In the genomic region with DNA sequence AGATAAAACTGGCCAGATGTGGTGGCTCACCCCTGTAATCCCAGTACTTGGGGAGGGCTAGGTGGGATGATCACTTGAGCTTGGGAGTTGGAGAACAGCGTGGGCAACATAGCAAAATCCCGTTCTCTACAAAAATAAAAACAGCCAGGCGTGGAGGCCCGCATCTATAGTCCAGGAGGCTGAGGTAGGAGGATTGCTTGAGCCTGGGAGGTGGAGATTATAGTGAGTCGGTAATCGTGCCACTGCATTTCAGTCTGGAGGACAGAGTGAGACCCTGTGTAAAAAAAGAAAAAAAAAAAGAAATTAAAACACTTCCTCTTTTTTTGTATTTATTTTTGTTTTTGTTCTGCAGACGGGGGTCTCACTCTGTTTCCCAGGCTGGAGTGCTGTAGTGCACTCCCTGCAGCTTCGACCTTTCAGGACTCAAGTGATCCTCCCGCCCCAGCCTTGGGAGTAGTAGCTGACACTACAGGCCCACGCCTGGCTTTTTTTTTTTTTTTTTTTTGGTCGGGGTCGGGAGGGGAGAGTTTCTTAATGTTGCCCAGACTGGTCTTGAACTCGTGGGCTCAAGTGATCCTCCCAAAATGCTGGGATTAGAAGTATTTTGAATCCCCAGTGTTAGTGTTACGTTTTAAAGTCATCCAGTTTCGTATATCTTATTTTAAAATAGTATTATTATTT, we compare ENCODE assay signal across 9 cellular contexts. TPM values are rescaled to one million over a fixed set of nuclear protein-coding genes. Genes with fewer than 3 reads are reported as not detected.
DNase-seq lines count a peak whose midpoint lies in the region; ATAC-seq and TF ChIP-seq lines count a peak whose summit lies in the region.
"Had no signal": no experiment of that assay in that cellular context is flagged by ENCODE, and none has a peak within 500 bp of the region (broad histone marks: within the 10 kb centered on the region; RNA-seq: fewer than 3 reads in every experiment).

No MANE protein-coding gene starts in this region.

- peak overlapping the region; percentile 43 for H3K27ac Mint-ChIP-seq in activated naive CD4-positive, alpha-beta T cell treated with anti-CD3 and anti-CD28 coated beads, Interleukin-2, amount 50 U/mL, for 24 hours
- H3K27ac Mint-ChIP-seq in memory B cell, result peak overlapping the region; percentile 97

- no peak for DNase-seq in activated naive CD4-positive, alpha-beta T cell (lab: John Stamatoyannopoulos, UW)
- DNase-seq in astrocyte of the spinal cord (ENCODE audit: low read depth, low spot score) (no peak), memory B cell (ENCODE audit: low spot score in 2 of 2) (no peak), upper lobe of left lung (no peak), 8988T (no peak)
- no peak for DNase-seq in stimulated activated CD4-positive, alpha-beta T cell treated with anti-CD3 and anti-CD28 coated beads, Interleukin-1b, Interleukin-23, amount 100 ng/mL, for 48 hours
- DNase-seq: amniotic stem cell had no signal

- TF ChIP-seq CTCF in astrocyte of the spinal cord (IDR thresholded peaks at IDR 0.05; ENCODE audit: low read depth, low read length), result no peak
- TF ChIP-seq CTCF in upper lobe of left lung (IDR thresholded peaks at IDR 0.05), result no peak

- no peaks in the 10 kb centered on the region for H3K27me3 ChIP-seq in upper lobe of left lung

- H3K4me1 Mint-ChIP-seq in activated naive CD4-positive, alpha-beta T cell treated with anti-CD3 and anti-CD28 coated beads, Interleukin-2, amount 50 U/mL, for 24 hours, result peaks cover 45% of the 10 kb centered on the region
- H3K4me1 Mint-ChIP-seq in memory B cell, result peaks cover 19% of the 10 kb centered on the region

- ATAC-seq in memory B cell (ENCODE audit: low read depth) (no peak), upper lobe of left lung (ENCODE audit: low FRiP score in 2 of 2) (no peak), GM19023 (IDR thresholded peaks at IDR 0.05; ENCODE audit: unreplicated experiment) (no peak)

- peaks cover 2% of the 10 kb centered on the region for H3K36me3 Mint-ChIP-seq in activated naive CD4-positive, alpha-beta T cell treated with anti-CD3 and anti-CD28 coated beads, Interleukin-2, amount 50 U/mL, for 24 hours
- H3K36me3 Mint-ChIP-seq in memory B cell, result no peaks in the 10 kb centered on the region

- H3K36me3 ChIP-seq in upper lobe of left lung, result no peaks in the 10 kb centered on the region

- TF ChIP-seq EP300 in upper lobe of left lung (IDR thresholded peaks at IDR 0.05), result no peak

- H3K4me1 ChIP-seq in upper lobe of left lung, result peaks cover 36 to 58% (median 47%) of the 10 kb centered on the region in 4 donors

- in situ Hi-C loops in astrocyte of the spinal cord (cut with HindIII; ENCODE audit: low sequenced_read_pairs), result no loop called here

- no peak for TF ChIP-seq POLR2A in upper lobe of left lung (IDR thresholded peaks at IDR 0.05)

- H3K4me3 ChIP-seq in astrocyte of the spinal cord (ENCODE audit: low read depth, low read length) (peak overlapping the region; percentile 90), upper lobe of left lung (peak overlapping the region; percentile 67 to 90 (median 78))

- H3K27me3 Mint-ChIP-seq in activated naive CD4-positive, alpha-beta T cell treated with anti-CD3 and anti-CD28 coated beads, Interleukin-2, amount 50 U/mL, for 24 hours, result no peaks in the 10 kb centered on the region
- no peaks in the 10 kb centered on the region for H3K27me3 Mint-ChIP-seq in memory B cell

- H3K9me3 Mint-ChIP-seq in activated naive CD4-positive, alpha-beta T cell treated with anti-CD3 and anti-CD28 coated beads, Interleukin-2, amount 50 U/mL, for 24 hours, result no peaks in the 10 kb centered on the region
- no peaks in the 10 kb centered on the region for H3K9me3 Mint-ChIP-seq in memory B cell

- H3K27ac ChIP-seq in upper lobe of left lung, result peak overlapping the region; percentile 93 to 97 (median 94)

- WGBS in upper lobe of left lung, 2 donors, result 39 to 44% methylated on average over 15 of the region's 15 CpGs

- no peaks in the 10 kb centered on the region for H3K9me3 ChIP-seq in upper lobe of left lung

- peak overlapping the region; percentile 97 for H3K4me3 Mint-ChIP-seq in activated naive CD4-positive, alpha-beta T cell treated with anti-CD3 and anti-CD28 coated beads, Interleukin-2, amount 50 U/mL, for 24 hours
- peak overlapping the region; percentile 81 for H3K4me3 Mint-ChIP-seq in memory B cell

RNA-seq across cellular contexts. Expression of gene IST1, which starts 1.5 kb away (rescaled TPM):
- total RNA-seq in upper lobe of left lung, result 100 to 1,000 TPM; 164 to 224 (median 176) TPM

RNA-seq across cellular contexts. Expression of gene ZNF821, which starts 12.8 kb away (rescaled TPM):
- 10 to 100 TPM in 2 of 6 donors, 1 to 10 TPM in 4; 5.9 to 32.5 (median 7.4) TPM for total RNA-seq in upper lobe of left lung

RNA-seq across cellular contexts. Expression of gene ATXN1L, which starts 51.1 kb away (rescaled TPM):
- total RNA-seq in upper lobe of left lung, result 10 to 100 TPM; 22.0 to 31.2 (median 29.1) TPM
